ENCODE assay signal across 1 cellular context in the genomic region with DNA sequence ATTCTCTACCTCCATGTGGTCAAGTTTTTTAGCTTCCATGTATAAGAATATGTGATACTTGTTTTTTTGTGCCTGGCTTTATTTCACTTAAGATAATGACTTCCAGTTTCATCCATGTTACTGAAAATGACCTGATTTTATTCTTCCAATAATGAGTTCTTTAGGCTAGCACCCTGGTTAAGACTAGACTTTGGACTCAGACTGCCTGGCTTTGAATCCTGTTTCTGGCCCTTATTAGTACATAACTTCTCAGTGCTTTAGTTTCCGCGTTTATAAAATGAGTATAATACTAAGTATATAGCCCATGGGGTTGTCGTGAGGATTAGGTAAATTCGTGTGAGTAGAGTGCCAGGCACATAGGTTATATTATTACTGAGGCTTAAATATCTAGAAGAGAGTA.
TF ChIP-seq lines count a peak whose summit lies in the region.

No MANE protein-coding gene starts in this region.

TF ChIP-seq in GM23338, 12 proteins besides CTCF, POLR2A, EP300 and RAD21 (continued from another document):
- TF ChIP-seq ZNF462 (CRISPR knock-in tag; IDR thresholded peaks at IDR 0.05): no peak
